In genomic region chr7:50352282-50352681, GRCh38 we compare ENCODE assay signal across 10 cellular contexts. TPM values are rescaled to one million over a fixed set of nuclear protein-coding genes. Genes with fewer than 3 reads are reported as not detected.
DNase-seq lines count a peak whose midpoint lies in the region; ATAC-seq and TF ChIP-seq lines count a peak whose summit lies in the region.
"Had no signal": no experiment of that assay in that cellular context is flagged by ENCODE, and none has a peak within 500 bp of the region (broad histone marks: within the 10 kb centered on the region; RNA-seq: fewer than 3 reads in every experiment).

No MANE protein-coding gene starts in this region.

- H3K36me3 ChIP-seq in duodenal mucosa (ENCODE audit: control insufficient read depth in 1 of 2, insufficient read depth in 2 of 2, low read length in 2 of 2) (no peaks in the 10 kb centered on the region), testis (ENCODE audit: low read depth, missing control alignments) (no peaks in the 10 kb centered on the region)
- H3K36me3 ChIP-seq: thoracic aorta had no signal

- intact Hi-C loops in left ventricle myocardium superior (cut with micrococcal nuclease), result no loop called here
- intact Hi-C loops in testis (cut with DNase I; ENCODE audit: low total_unique reads), result no loop called here

- no peak overlapping the region for H3K4me3 ChIP-seq in duodenal mucosa (ENCODE audit: low read depth in 1 of 2, low read length in 2 of 2)
- H3K4me3 ChIP-seq in testis, result no peak overlapping the region
- H3K4me3 ChIP-seq: thoracic aorta had no signal

- TF ChIP-seq CTCF in testis (IDR thresholded peaks at IDR 0.05), result no peak

- peak overlapping the region; percentile 43 for H3K27ac ChIP-seq in duodenal mucosa (ENCODE audit: low read depth, low read length)
- no peak overlapping the region for H3K27ac ChIP-seq in testis
- H3K27ac ChIP-seq: parathyroid adenoma, thoracic aorta had no signal

- WGBS in testis, 2 donors, result 70 to 81% methylated on average over 3 of the region's 3 CpGs

- H3K27me3 ChIP-seq in duodenal mucosa (ENCODE audit: control insufficient read depth in 1 of 2, insufficient read depth in 2 of 2, low read length in 2 of 2) (no peaks in the 10 kb centered on the region), testis (no peaks in the 10 kb centered on the region)

- DNase-seq in left ventricle myocardium superior (no peak), testis (no peak), NCI-H524 (lab: John Stamatoyannopoulos, UW) (no peak), AG08396 (ENCODE audit: low spot score) (no peak)

- H3K9me3 ChIP-seq in duodenal mucosa (ENCODE audit: control insufficient read depth in 1 of 2, low read length in 2 of 2) (no peaks in the 10 kb centered on the region), testis (no peaks in the 10 kb centered on the region)
- H3K9me3 ChIP-seq: thoracic aorta had no signal

- H3K4me1 ChIP-seq in duodenal mucosa (ENCODE audit: control insufficient read depth in 1 of 2, insufficient read depth in 2 of 2, low read length in 2 of 2), result peaks cover 13 to 18% of the 10 kb centered on the region in 2 donors
- H3K4me1 ChIP-seq in testis, result no peaks in the 10 kb centered on the region
- H3K4me1 ChIP-seq: parathyroid adenoma had no signal

- no peak for TF ChIP-seq POLR2A in testis (IDR thresholded peaks at IDR 0.05)

- ATAC-seq in GM18498 (IDR thresholded peaks at IDR 0.05; ENCODE audit: unreplicated experiment), result peak; percentile 80
- peak; percentile 78 for ATAC-seq in GM19468 (IDR thresholded peaks at IDR 0.05; ENCODE audit: extremely low read depth, unreplicated experiment)
- ATAC-seq in HG03196 (IDR thresholded peaks at IDR 0.05; ENCODE audit: unreplicated experiment), result peak; percentile 80
- ATAC-seq in left ventricle myocardium superior, result no peak

- H3K9ac ChIP-seq in duodenal mucosa (ENCODE audit: low read depth in 1 of 2, low read length in 2 of 2), result no peak overlapping the region
- H3K9ac ChIP-seq: parathyroid adenoma had no signal

RNA-seq across cellular contexts. Expression of gene IKZF1, which starts 47.8 kb away (rescaled TPM):
- total RNA-seq in left ventricle myocardium superior, result 3.7 TPM
- 10 to 100 TPM in 1 of 2 donors, 1 to 10 TPM in 1; 9.9 to 10.4 TPM for total RNA-seq in testis
- polyA plus RNA-seq in testis (ENCODE audit: insufficient read depth, low read depth, low replicate concordance), result 4.2 TPM
